In genomic region chr1:96474985-96475743, GRCh38 we compare ENCODE assay signal across 1 cellular context.
TF ChIP-seq lines count a peak whose summit lies in the region.

No MANE protein-coding gene starts in this region.

TF ChIP-seq in H1, 55 proteins besides CTCF, POLR2A, EP300 and RAD21:
- TF ChIP-seq TAF7 (optimal IDR thresholded peaks at IDR 0.05; ENCODE audit: borderline replicate concordance, low read depth, low read length) (no peak), KDM5A (IDR thresholded peaks at IDR 0.05; ENCODE audit: low read length) (no peak), EGR1 (IDR thresholded peaks at IDR 0.05; ENCODE audit: borderline replicate concordance, low read depth, low read length) (peak; percentile 66), PHF8 (conservative IDR thresholded peaks at IDR 0.05; ENCODE audit: low read depth, low read length) (no peak), RXRA (IDR thresholded peaks at IDR 0.05; ENCODE audit: insufficient read depth, low read depth, low read length) (no peak), TCF12 (IDR thresholded peaks at IDR 0.05; ENCODE audit: low read depth, low read length) (peak; percentile 78; the same call in 1 of the 2 replicates), TEAD4 (IDR thresholded peaks at IDR 0.05; ENCODE audit: low read depth, low read length) (peak; percentile 60; the same call in 1 of the 2 replicates), HDAC6 (IDR thresholded peaks at IDR 0.05; ENCODE audit: low read depth, low read length) (no peak), SP4 (IDR thresholded peaks at IDR 0.05; ENCODE audit: low read length) (no peak), BCL11A (IDR thresholded peaks at IDR 0.05; ENCODE audit: low read depth in 2 of 2, low read length in 2 of 2) (no peak), POU5F1 (IDR thresholded peaks at IDR 0.05; ENCODE audit: low read depth, low read length) (peak; percentile 66; the same call in 1 of the 2 replicates), ATF3 (IDR thresholded peaks at IDR 0.05; ENCODE audit: insufficient read depth, low read depth, low read length) (no peak), ATF2 (IDR thresholded peaks at IDR 0.05; ENCODE audit: low read length) (0 out of 2 replicates have a peak, but pooled peaks have one; percentile 56), BACH1 (IDR thresholded peaks at IDR 0.05; ENCODE audit: low read length) (no peak), JUN (IDR thresholded peaks at IDR 0.05; ENCODE audit: low read depth, low read length) (peak; percentile 32; the same call in 1 of the 2 replicates), HDAC2 (IDR thresholded peaks at IDR 0.05; ENCODE audit: borderline replicate concordance in 1 of 2, low read depth in 2 of 2, low read length in 2 of 2) (peak; percentile 63 to 72; a peak in 2 of 4 replicates), POLR2AphosphoS5 (IDR thresholded peaks at IDR 0.05; ENCODE audit: low read depth, low read length) (peak; percentile 78), MAX (IDR thresholded peaks at IDR 0.05) (no peak), SP1 (IDR thresholded peaks at IDR 0.05; ENCODE audit: low read depth, low read length) (peak; percentile 86), ZNF274 (IDR thresholded peaks at IDR 0.05; ENCODE audit: borderline replicate concordance, extremely low read depth, low read length) (peak; percentile 37; the same call in 1 of the 2 replicates), NANOG (IDR thresholded peaks at IDR 0.05; ENCODE audit: insufficient read depth, low read depth, low read length, poor library complexity, severe bottlenecking) (peak; percentile 87), CHD7 (IDR thresholded peaks at IDR 0.05; ENCODE audit: insufficient replicate concordance, low read length) (peak; percentile 92)
